Comparison of ENCODE assay signal across 22 cellular contexts in genomic region chr20:18971574-18971973, GRCh38.
DNase-seq lines count a peak whose midpoint lies in the region; ATAC-seq and TF ChIP-seq lines count a peak whose summit lies in the region.
"Had no signal": no experiment of that assay in that cellular context is flagged by ENCODE, and none has a peak within 500 bp of the region (broad histone marks: within the 10 kb centered on the region; RNA-seq: fewer than 3 reads in every experiment).

No MANE protein-coding gene starts in this region.

- H3K56ac ChIP-seq in H9 (ENCODE audit: insufficient read length, low read depth, low read length), result no peak overlapping the region

- no peaks in the 10 kb centered on the region for H3K79me1 ChIP-seq in H9 (ENCODE audit: insufficient read depth, low read depth, low read length, poor library complexity, severe bottlenecking)

- peak; percentile 85 for ATAC-seq in esophagus mucosa

- H2BK120ac ChIP-seq in H9 (ENCODE audit: low read depth, low read length, poor library complexity, severe bottlenecking), result no peak overlapping the region

- no peaks in the 10 kb centered on the region for H4K20me1 ChIP-seq in H9 (ENCODE audit: control insufficient read depth, insufficient read depth, insufficient read length)

- H3K23me2 ChIP-seq in H9 (ENCODE audit: insufficient read length, low read depth, low read length, poor library complexity, severe bottlenecking), result no peaks in the 10 kb centered on the region

- H2BK5ac ChIP-seq in H9 (ENCODE audit: insufficient read length, low read length), result no peak overlapping the region

- peak; percentile 13 for DNase-seq in DMS79 (lab: John Stamatoyannopoulos, UW)
- DNase-seq in LNCaP clone FGC (ENCODE audit: low read depth), result peak; percentile 23
- peak; percentile 35 to 69 for DNase-seq in breast epithelium (ENCODE audit: low spot score in 2 of 2)
- no peak for DNase-seq in activated CD4-positive, alpha-beta T cell treated with anti-CD3 and anti-CD28 coated beads, Interleukin-2, amount 50 U/mL, for 1 hour
- no peak for DNase-seq in H9
- no peak for DNase-seq in foreskin fibroblast
- DNase-seq: Caco-2; CD4-positive, alpha-beta T cell; DMS 273 treated with DMSO at 0.1 percent for 48 hours; GDM1; GOT3; MV-4-11; NCI-H1417; NCI-H187 treated with DMSO at 0.1 percent for 48 hours; NCI-H2171; NCI-H446; NCI-H526; SHP77 treated with DMSO at 0.1 percent for 48 hours; SW 1271 had no signal

- H3K27ac ChIP-seq in breast epithelium (no peak overlapping the region), H9 (ENCODE audit: insufficient read length, low read depth, low read length) (no peak overlapping the region)
- H3K27ac ChIP-seq: KMS-11, SK-N-MC had no signal

- no peak overlapping the region for H2AK5ac ChIP-seq in H9 (ENCODE audit: insufficient read length, low read length)

- H3K4me3 Mint-ChIP-seq in H9, result no peak overlapping the region
- H3K4me3 Mint-ChIP-seq: CD4-positive, alpha-beta T cell had no signal

- peaks cover 0 to 2% of the 10 kb centered on the region in 2 experiments; a peak in 1 of 5 replicates for H3K9me3 Mint-ChIP-seq in H9
- H3K9me3 Mint-ChIP-seq: CD4-positive, alpha-beta T cell had no signal

- H3K4me2 ChIP-seq in H9 (ENCODE audit: insufficient read depth, insufficient read length, low read length), result no peak overlapping the region
- H3K4me2 ChIP-seq: KMS-11 had no signal

- H3K14ac ChIP-seq in H9 (ENCODE audit: insufficient read depth, low read length), result no peak overlapping the region

- H4K5ac ChIP-seq in H9 (ENCODE audit: insufficient read length, low read depth, low read length), result no peak overlapping the region

- TF ChIP-seq CTCF in LNCaP clone FGC (IDR thresholded peaks at IDR 0.05; ENCODE audit: control insufficient read depth, extremely low read depth, insufficient read depth) (no peak), breast epithelium (IDR thresholded peaks at IDR 0.05) (no peak), H9 (conservative IDR thresholded peaks at IDR 0.05) (no peak), foreskin fibroblast (IDR thresholded peaks at IDR 0.05; ENCODE audit: low read depth, low read length) (no peak)

- peaks cover 3% of the 10 kb centered on the region for H3K27me3 Mint-ChIP-seq in H9 (ENCODE audit: low read depth)
- H3K27me3 Mint-ChIP-seq: CD4-positive, alpha-beta T cell had no signal

- H3K4me3 ChIP-seq in LNCaP clone FGC (ENCODE audit: low read depth, low read length), result no peak overlapping the region
- no peak overlapping the region for H3K4me3 ChIP-seq in breast epithelium
- no peak overlapping the region for H3K4me3 ChIP-seq in foreskin fibroblast (ENCODE audit: low read depth in 1 of 2, low read length in 2 of 2)
- H3K4me3 ChIP-seq: SK-N-MC had no signal

- H3K9ac ChIP-seq in H9 (ENCODE audit: extremely low read depth, insufficient read length, low read length), result no peak overlapping the region
- H3K9ac ChIP-seq: KMS-11 had no signal

- no peak overlapping the region for H3K4ac ChIP-seq in H9 (ENCODE audit: low read depth, low read length)

- H3K27me3 ChIP-seq in breast epithelium (no peaks in the 10 kb centered on the region), H9 (ENCODE audit: insufficient read depth, low read length) (no peaks in the 10 kb centered on the region)

- H3T11ph ChIP-seq in H9 (ENCODE audit: low read length), result no peak overlapping the region

- H3K18ac ChIP-seq in H9 (ENCODE audit: insufficient read length, low read depth, low read length), result no peak overlapping the region

- no peak overlapping the region for H4K8ac ChIP-seq in H9 (replicated peaks; ENCODE audit: insufficient read length, low read depth, low read length)

- no peaks in the 10 kb centered on the region for H3K4me1 ChIP-seq in breast epithelium
- peaks cover 6% of the 10 kb centered on the region; the same call in 1 of the 2 replicates for H3K4me1 ChIP-seq in H9 (ENCODE audit: insufficient read depth, low read length)
- H3K4me1 ChIP-seq: Caco-2 had no signal

- no peaks in the 10 kb centered on the region; a peak in 1 of 4 replicates for H3K4me1 Mint-ChIP-seq in H9

- no peak overlapping the region for H4K91ac ChIP-seq in H9 (ENCODE audit: insufficient read length, low read depth, low read length)

- no CpG with 5 or more reads among the region's 2 CpGs for WGBS in H9 (ENCODE audit: extremely low coverage, insufficient read length, low lambda C conversion rate)

- H3K36me3 Mint-ChIP-seq in H9 (ENCODE audit: insufficient read depth in 1 of 3, low read depth in 3 of 3), result no peaks in the 10 kb centered on the region

- no peak overlapping the region for H2BK15ac ChIP-seq in H9 (ENCODE audit: low read depth, low read length)

- no peaks in the 10 kb centered on the region for H3K36me3 ChIP-seq in breast epithelium

- TF ChIP-seq POLR2A in breast epithelium (IDR thresholded peaks at IDR 0.05), result no peak

- intact Hi-C loops in breast epithelium (cut with DNase I; ENCODE audit: low total_unique reads), result no loop called here

- no peak overlapping the region for H3K27ac Mint-ChIP-seq in H9
- H3K27ac Mint-ChIP-seq: CD4-positive, alpha-beta T cell had no signal

- H2AFZ ChIP-seq in H9 (ENCODE audit: low read length), result no peak overlapping the region

- no peak overlapping the region for H2BK20ac ChIP-seq in H9 (ENCODE audit: low read depth, low read length, poor library complexity, severe bottlenecking)

- H3K23ac ChIP-seq in H9 (ENCODE audit: insufficient read length, low read depth, low read length), result no peak overlapping the region

- no peaks in the 10 kb centered on the region for H3K79me2 ChIP-seq in H9 (ENCODE audit: insufficient read depth, low read length)

- H3K9me3 ChIP-seq in breast epithelium (no peaks in the 10 kb centered on the region), H9 (ENCODE audit: control insufficient read depth, low read depth, low read length) (no peaks in the 10 kb centered on the region)
- H3K9me3 ChIP-seq: Caco-2 had no signal

- H2BK12ac ChIP-seq in H9 (ENCODE audit: insufficient read length, low read depth, low read length), result no peak overlapping the region

Comparison
In these comparisons a context has a peak if more than half of its experiments do, and no peak if none do; other contexts are left out.
1. DNase-seq: peak in DMS79 (single experiment), LNCaP clone FGC (single experiment) and breast epithelium (2 of 2); none in activated CD4-positive, alpha-beta T cell treated with anti-CD3 and anti-CD28 coated beads, Interleukin-2, amount 50 U/mL, for 1 hour (single experiment), H9 (single experiment) and foreskin fibroblast (0 of 2).